ENCODE assay signal across 8 cellular contexts in genomic region chr9:101458955-101459631, GRCh38. TPM values are rescaled to one million over a fixed set of nuclear protein-coding genes. Genes with fewer than 3 reads are reported as not detected.
DNase-seq lines count a peak whose midpoint lies in the region; ATAC-seq and TF ChIP-seq lines count a peak whose summit lies in the region.

No MANE protein-coding gene starts in this region.

- 30 to 36% methylated on average over 8 to 9 of the region's 9 CpGs for WGBS in esophagus squamous epithelium, 2 donors
- WGBS in lower leg skin, 2 donors = 36 to 37% methylated on average over 9 of the region's 9 CpGs

- H3K4me3 Mint-ChIP-seq in CD4-positive, alpha-beta T cell = no peak overlapping the region
- H3K4me3 Mint-ChIP-seq in naive B cell = no peak overlapping the region

- ATAC-seq in CD4-positive, alpha-beta T cell (ENCODE audit: poor library complexity) = peak; percentile 72
- peak; percentile 88 for ATAC-seq in GM18858 (IDR thresholded peaks at IDR 0.05; ENCODE audit: unreplicated experiment)
- peak; percentile 88 for ATAC-seq in HG02973 (IDR thresholded peaks at IDR 0.05; ENCODE audit: unreplicated experiment)
- peak; percentile 59 to 70 for ATAC-seq in naive B cell (ENCODE audit: low read depth in 2 of 2)

- no peak overlapping the region for H3K27ac Mint-ChIP-seq in CD4-positive, alpha-beta T cell
- no peak overlapping the region for H3K27ac Mint-ChIP-seq in naive B cell

- H3F3A ChIP-seq in SU-DHL-6 (ENCODE audit: insufficient read depth) = no peaks in the 10 kb centered on the region

- H3K27me3 Mint-ChIP-seq in CD4-positive, alpha-beta T cell = peaks cover 44% of the 10 kb centered on the region
- H3K27me3 Mint-ChIP-seq in naive B cell = peaks cover 32 to 36% (median 34%) of the 10 kb centered on the region in 3 donors

- H3K9me3 ChIP-seq in CD4-positive, alpha-beta T cell (ENCODE audit: control insufficient read depth, low read length) = no peaks in the 10 kb centered on the region
- H3K9me3 ChIP-seq in SU-DHL-6 (ENCODE audit: insufficient read depth, low read length) (no peaks in the 10 kb centered on the region), esophagus squamous epithelium (no peaks in the 10 kb centered on the region)

- H3K4me3 ChIP-seq in SU-DHL-6 (ENCODE audit: insufficient read depth, low read length, poor library complexity, severe bottlenecking) (no peak overlapping the region), esophagus squamous epithelium (no peak overlapping the region), lower leg skin (ENCODE audit: low read depth, poor library complexity, severe bottlenecking) (no peak overlapping the region)

- no peaks in the 10 kb centered on the region for H3K4me1 ChIP-seq in esophagus squamous epithelium

- no peaks in the 10 kb centered on the region for H3K36me3 Mint-ChIP-seq in CD4-positive, alpha-beta T cell (ENCODE audit: low read depth)
- no peaks in the 10 kb centered on the region for H3K36me3 Mint-ChIP-seq in naive B cell

- no peaks in the 10 kb centered on the region for H3K4me1 Mint-ChIP-seq in CD4-positive, alpha-beta T cell (ENCODE audit: low read depth)
- H3K4me1 Mint-ChIP-seq in naive B cell = no peaks in the 10 kb centered on the region

- H3K79me2 ChIP-seq in SU-DHL-6 (ENCODE audit: insufficient read depth, low read length) = no peaks in the 10 kb centered on the region

- TF ChIP-seq POLR2A in esophagus squamous epithelium (IDR thresholded peaks at IDR 0.05) (no peak), lower leg skin (IDR thresholded peaks at IDR 0.05) (no peak)

- CTCF ChIA-PET in CD4-positive, alpha-beta T cell (lab: Charles Lee) = interaction anchor here (0.8 to 2.4 kb wide), 7 partner anchors 10 to 81 kb away, joined by 3 to 19 read pairs (median 4); no protein-coding TSS in a partner anchor

- no peaks in the 10 kb centered on the region for H3K27me3 ChIP-seq in CD4-positive, alpha-beta T cell (ENCODE audit: control insufficient read depth, insufficient read depth, low read length)
- no peaks in the 10 kb centered on the region for H3K27me3 ChIP-seq in SU-DHL-6 (ENCODE audit: low read length)
- peaks cover 0 to 4% (median 0%) of the 10 kb centered on the region in 4 donors for H3K27me3 ChIP-seq in esophagus squamous epithelium

- intact Hi-C loops in CD4-positive, alpha-beta T cell (cut with DNase I, micrococcal nuclease) = loop anchor here (1.0 to 2.0 kb wide), 2 partner anchors 71 to 72 kb away; no protein-coding TSS in a partner anchor
- intact Hi-C loops in esophagus squamous epithelium (cut with DNase I) (loop anchor here (5.0 kb wide), 1 partner anchor 68 kb away; no protein-coding TSS in a partner anchor), lower leg skin (cut with DNase I; ENCODE audit: low total_unique reads) (no loop called here)

- no peak for DNase-seq in CD4-positive, alpha-beta T cell
- DNase-seq in NCI-H146 (lab: John Stamatoyannopoulos, UW) = peak; percentile 66
- DNase-seq in esophagus squamous epithelium (lab: John Stamatoyannopoulos, UW) = no peak
- peak; percentile 21 for DNase-seq in naive B cell
- no peak for DNase-seq in lower leg skin (ENCODE audit: low spot score in 2 of 2)

- H3K9me3 Mint-ChIP-seq in CD4-positive, alpha-beta T cell = no peaks in the 10 kb centered on the region
- peaks cover 0 to 2% (median 0%) of the 10 kb centered on the region in 7 donors for H3K9me3 Mint-ChIP-seq in naive B cell

- no peak overlapping the region for H3K4me2 ChIP-seq in SU-DHL-6 (ENCODE audit: low read depth, low read length, poor library complexity, severe bottlenecking)

- peak; percentile 46 for TF ChIP-seq CTCF in CD4-positive, alpha-beta T cell (IDR thresholded peaks at IDR 0.05)
- TF ChIP-seq CTCF in SU-DHL-6 (IDR thresholded peaks at IDR 0.05; ENCODE audit: insufficient read depth, low read length, poor library complexity, severe bottlenecking) (peak; percentile 61), esophagus squamous epithelium (IDR thresholded peaks at IDR 0.05) (peak; percentile 49 to 77 (median 66)), lower leg skin (IDR thresholded peaks at IDR 0.05) (no peak)

- H2AFZ ChIP-seq in SU-DHL-6 (ENCODE audit: low read depth, low read length, severe bottlenecking) = no peak overlapping the region

- no peak overlapping the region for H3K27ac ChIP-seq in CD4-positive, alpha-beta T cell (ENCODE audit: low read depth, low read length)
- H3K27ac ChIP-seq in SU-DHL-6 (ENCODE audit: low read depth, low read length) (no peak overlapping the region), esophagus squamous epithelium (no peak overlapping the region)

- POLR2A ChIA-PET in CD4-positive, alpha-beta T cell (lab: Charles Lee) = interaction anchor here (1.7 kb wide), 1 partner anchor 74 kb away, joined by 6 read pairs; the partner anchor contains the start of gene RNF20

- H3K36me3 ChIP-seq in SU-DHL-6 (ENCODE audit: low read length) (no peaks in the 10 kb centered on the region), esophagus squamous epithelium (no peaks in the 10 kb centered on the region)

- H3K9ac ChIP-seq in SU-DHL-6 (ENCODE audit: low read length) = no peak overlapping the region

- H3K9me2 ChIP-seq in SU-DHL-6 (replicated peaks; ENCODE audit: insufficient read depth, low read length) = no peaks in the 10 kb centered on the region

- H4K20me1 ChIP-seq in SU-DHL-6 (ENCODE audit: low read depth, low read length) = no peaks in the 10 kb centered on the region

RNA-seq across cellular contexts. Expression of gene ALDOB, which starts 23.5 kb away (rescaled TPM):
- total RNA-seq in CD4-positive, alpha-beta T cell = not detected
- total RNA-seq in esophagus squamous epithelium = not detected
- under 1 TPM in 2 of 6 donors, not detected in 4; 0.18 to 0.22 TPM for polyA plus RNA-seq in naive B cell (ENCODE audit: low read depth in 6 of 6)
- under 1 TPM in 1 of 4 donors, not detected in 3; 0.52 TPM for total RNA-seq in lower leg skin

Comparison
In these comparisons a context has a peak if more than half of its experiments do, and no peak if none do; other contexts are left out.
1. DNase-seq: peak in NCI-H146 (single experiment) and naive B cell (single experiment); none in CD4-positive, alpha-beta T cell (0 of 10), esophagus squamous epithelium (single experiment) and lower leg skin (0 of 2).
2. CTCF ChIP-seq: peak in CD4-positive, alpha-beta T cell (single experiment), SU-DHL-6 (single experiment) and esophagus squamous epithelium (6 of 6); none in lower leg skin (0 of 3).
3. Peak in every context shown above with its lines, with median percentiles within 50 percentile points of each other: ATAC-seq.